23 cellular contexts compared by ENCODE assay signal in genomic region chr2:109555346-109555900, GRCh38.
"Had no signal": no experiment of that assay in that cellular context is flagged by ENCODE, and none has a peak within 500 bp of the region (broad histone marks: within the 10 kb centered on the region; RNA-seq: fewer than 3 reads in every experiment).

No MANE protein-coding gene starts in this region.

- H3K27ac ChIP-seq: breast epithelium, colonic mucosa, dorsolateral prefrontal cortex, esophagus muscularis mucosa, heart right ventricle, parathyroid adenoma, transverse colon, uterus had no signal

- ATAC-seq: activated T-helper 17 cell treated with anti-CD3 and anti-CD28 coated beads, Interleukin-2, amount 50 U/mL, for 72 hours; effector memory CD8-positive, alpha-beta T cell; heart right ventricle; left cardiac atrium; sciatic nerve; stimulated activated naive B cell treated with anti-CD40 and anti-IgM and Interleukin-4, amounts not matched to agents 10 μg/mL and 1 μg/mL and 100 μg/mL, for 72 hours had no signal

- H3K9me3 ChIP-seq: breast epithelium, colonic mucosa, esophagus muscularis mucosa, heart right ventricle, transverse colon, uterus had no signal

- H3K27me3 ChIP-seq: breast epithelium, colonic mucosa, dorsolateral prefrontal cortex, esophagus muscularis mucosa, heart right ventricle, transverse colon, uterus had no signal

- H3K9ac ChIP-seq: parathyroid adenoma had no signal

- H3K4me1 Mint-ChIP-seq: activated T-helper 17 cell treated with anti-CD3 and anti-CD28 coated beads, Interleukin-2, amount 50 U/mL, for 72 hours; memory B cell; nephron; stimulated activated naive B cell treated with anti-CD40 and anti-IgM and Interleukin-4, amounts not matched to agents 10 μg/mL and 1 μg/mL and 100 μg/mL, for 72 hours had no signal

- H3K4me3 ChIP-seq: breast epithelium, colonic mucosa, dorsolateral prefrontal cortex, esophagus muscularis mucosa, heart right ventricle, transverse colon, uterus had no signal

- DNase-seq: activated T-cell treated with anti-CD3 and anti-CD28 coated beads, Interleukin-2, amount 50 U/mL, for 1 hour; amniotic stem cell; colonic mucosa; dorsolateral prefrontal cortex; effector memory CD8-positive, alpha-beta T cell; heart right ventricle; islet precursor cell; left cardiac atrium; stimulated activated CD4-positive, alpha-beta T cell treated with anti-CD3 and anti-CD28 coated beads, Interleukin-15, amount 100 ng/mL, for 24 hours; stimulated activated CD4-positive, alpha-beta T cell treated with anti-CD3 and anti-CD28 coated beads, Interleukin-2, amount 100 ng/mL, for 48 hours; stimulated activated CD8-positive, alpha-beta memory T cell treated with anti-CD3 and anti-CD28 coated beads, Interleukin-4, amount 100 ng/mL, for 48 hours; stimulated activated naive B cell treated with anti-CD40 and anti-IgM and Interleukin-4, amounts not matched to agents 10 μg/mL and 1 μg/mL and 100 μg/mL, for 72 hours; T-helper 9 cell; transverse colon; uterus had no signal

- H2AFZ ChIP-seq: parathyroid adenoma had no signal

- H3K79me2 ChIP-seq: parathyroid adenoma had no signal

- H3K4me1 ChIP-seq: breast epithelium, colonic mucosa, uterus had no signal

- H3K36me3 ChIP-seq: breast epithelium, colonic mucosa, uterus had no signal

- H3K36me3 Mint-ChIP-seq: activated naive CD8-positive, alpha-beta T cell; memory B cell; stimulated activated naive B cell treated with anti-CD40 and anti-IgM and Interleukin-4, amounts not matched to agents 10 μg/mL and 1 μg/mL and 100 μg/mL, for 72 hours had no signal

- H3K4me3 Mint-ChIP-seq: activated naive CD8-positive, alpha-beta T cell; activated T-helper 17 cell treated with anti-CD3 and anti-CD28 coated beads, Interleukin-2, amount 50 U/mL, for 72 hours; effector memory CD8-positive, alpha-beta T cell; memory B cell; nephron; stimulated activated naive B cell treated with anti-CD40 and anti-IgM and Interleukin-4, amounts not matched to agents 10 μg/mL and 1 μg/mL and 100 μg/mL, for 72 hours had no signal

- H3K27ac Mint-ChIP-seq: activated naive CD8-positive, alpha-beta T cell; activated T-helper 17 cell treated with anti-CD3 and anti-CD28 coated beads, Interleukin-2, amount 50 U/mL, for 72 hours; effector memory CD8-positive, alpha-beta T cell; memory B cell; nephron; stimulated activated naive B cell treated with anti-CD40 and anti-IgM and Interleukin-4, amounts not matched to agents 10 μg/mL and 1 μg/mL and 100 μg/mL, for 72 hours had no signal

- H3K27me3 Mint-ChIP-seq: activated naive CD8-positive, alpha-beta T cell; activated T-helper 17 cell treated with anti-CD3 and anti-CD28 coated beads, Interleukin-2, amount 50 U/mL, for 72 hours; memory B cell; stimulated activated naive B cell treated with anti-CD40 and anti-IgM and Interleukin-4, amounts not matched to agents 10 μg/mL and 1 μg/mL and 100 μg/mL, for 72 hours had no signal

- H3K9me3 Mint-ChIP-seq: activated T-helper 17 cell treated with anti-CD3 and anti-CD28 coated beads, Interleukin-2, amount 50 U/mL, for 72 hours; effector memory CD8-positive, alpha-beta T cell; memory B cell; stimulated activated naive B cell treated with anti-CD40 and anti-IgM and Interleukin-4, amounts not matched to agents 10 μg/mL and 1 μg/mL and 100 μg/mL, for 72 hours had no signal
